8 cellular contexts compared by ENCODE assay signal in genomic region chr5:91219803-91220371, GRCh38.
DNase-seq lines count a peak whose midpoint lies in the region; ATAC-seq and TF ChIP-seq lines count a peak whose summit lies in the region.

No MANE protein-coding gene starts in this region.

- H3K4me2 ChIP-seq in SU-DHL-6 (ENCODE audit: low read depth, low read length, poor library complexity, severe bottlenecking): no peak overlapping the region
- H3K4me2 ChIP-seq in neural progenitor cell: no peak overlapping the region

- no peak overlapping the region for H3K4me3 Mint-ChIP-seq in neural progenitor cell

- peaks cover 8% of the 10 kb centered on the region for H3K4me1 Mint-ChIP-seq in neural progenitor cell

- no peaks in the 10 kb centered on the region for H3K36me3 Mint-ChIP-seq in neural progenitor cell

- no peaks in the 10 kb centered on the region for H3K9me2 ChIP-seq in SU-DHL-6 (replicated peaks; ENCODE audit: insufficient read depth, low read length)

- H3F3A ChIP-seq in SU-DHL-6 (ENCODE audit: insufficient read depth) (no peaks in the 10 kb centered on the region), neural progenitor cell (ENCODE audit: low read depth) (no peaks in the 10 kb centered on the region)

- H3K27ac ChIP-seq in SU-DHL-6 (ENCODE audit: low read depth, low read length) (no peak overlapping the region), neural progenitor cell (no peak overlapping the region)

- H2AFZ ChIP-seq in SU-DHL-6 (ENCODE audit: low read depth, low read length, severe bottlenecking): no peak overlapping the region
- H2AFZ ChIP-seq in neural progenitor cell (replicated peaks): no peak overlapping the region

- peaks cover 3% of the 10 kb centered on the region for H3K27me3 Mint-ChIP-seq in neural progenitor cell (ENCODE audit: insufficient read depth, low read depth)

- H3K4me1 ChIP-seq in neural progenitor cell: no peaks in the 10 kb centered on the region

- TF ChIP-seq CTCF in SU-DHL-6 (IDR thresholded peaks at IDR 0.05; ENCODE audit: insufficient read depth, low read length, poor library complexity, severe bottlenecking) (peak; percentile 28), epithelial cell of esophagus (IDR thresholded peaks at IDR 0.05; ENCODE audit: insufficient read depth, low read depth, low read length, missing control alignments) (peak; percentile 47), neural progenitor cell (IDR thresholded peaks at IDR 0.05) (peak; percentile 54)

- intact Hi-C loops in Right ventricle myocardium superior (cut with DNase I): loop anchor here (10.0 kb wide), 2 partner anchors 95 to 285 kb away; no protein-coding TSS in a partner anchor
- intact Hi-C loops in Right ventricle myocardium inferior (cut with DNase I): loop anchor here (10.0 kb wide), 1 partner anchor 65 kb away; no protein-coding TSS in a partner anchor

- H3K27me3 ChIP-seq in SU-DHL-6 (ENCODE audit: low read length) (no peaks in the 10 kb centered on the region), neural progenitor cell (no peaks in the 10 kb centered on the region)

- no peaks in the 10 kb centered on the region for H3K79me2 ChIP-seq in SU-DHL-6 (ENCODE audit: insufficient read depth, low read length)
- H3K79me2 ChIP-seq in neural progenitor cell (ENCODE audit: low read depth): no peaks in the 10 kb centered on the region

- H3K9me3 ChIP-seq in SU-DHL-6 (ENCODE audit: insufficient read depth, low read length) (no peaks in the 10 kb centered on the region), neural progenitor cell (ENCODE audit: low read depth) (no peaks in the 10 kb centered on the region)

- H4K20me1 ChIP-seq in SU-DHL-6 (ENCODE audit: low read depth, low read length): no peaks in the 10 kb centered on the region
- no peaks in the 10 kb centered on the region for H4K20me1 ChIP-seq in neural progenitor cell (ENCODE audit: low read depth)

- H3K4me3 ChIP-seq in SU-DHL-6 (ENCODE audit: insufficient read depth, low read length, poor library complexity, severe bottlenecking) (no peak overlapping the region), epithelial cell of esophagus (ENCODE audit: low read length) (no peak overlapping the region), neural progenitor cell (no peak overlapping the region)

- H3K36me3 ChIP-seq in SU-DHL-6 (ENCODE audit: low read length) (no peaks in the 10 kb centered on the region), neural progenitor cell (no peaks in the 10 kb centered on the region)

- H3K9ac ChIP-seq in SU-DHL-6 (ENCODE audit: low read length) (no peak overlapping the region), neural progenitor cell (no peak overlapping the region)

- H3K27ac Mint-ChIP-seq in neural progenitor cell: no peak overlapping the region

- DNase-seq in Right ventricle myocardium superior: peak; percentile 39
- DNase-seq in Right ventricle myocardium inferior (ENCODE audit: missing footprints): no peak
- DNase-seq in epithelial cell of esophagus (ENCODE audit: low read depth): peak; percentile 37
- DNase-seq in neural progenitor cell (ENCODE audit: low spot score): peak; percentile 7
- DNase-seq in NCI-H2227 (lab: John Stamatoyannopoulos, UW; ENCODE audit: unreplicated experiment): no peak

- ATAC-seq in Right ventricle myocardium superior (ENCODE audit: poor library complexity): no peak
- no peak for ATAC-seq in Right ventricle myocardium inferior
- ATAC-seq in HG03520 (IDR thresholded peaks at IDR 0.05; ENCODE audit: unreplicated experiment): no peak
- no peak for ATAC-seq in HG03469 (IDR thresholded peaks at IDR 0.05; ENCODE audit: unreplicated experiment)

- no peaks in the 10 kb centered on the region for H3K9me3 Mint-ChIP-seq in neural progenitor cell

Comparison
In these comparisons a context has a peak if more than half of its experiments do, and no peak if none do; other contexts are left out.
1. DNase-seq: peak in Right ventricle myocardium superior (single experiment), epithelial cell of esophagus (single experiment) and neural progenitor cell (single experiment); none in Right ventricle myocardium inferior (single experiment) and NCI-H2227 (single experiment).
2. Peak in every context shown above with its lines, with median percentiles within 50 percentile points of each other: CTCF ChIP-seq.